In the genomic region with DNA sequence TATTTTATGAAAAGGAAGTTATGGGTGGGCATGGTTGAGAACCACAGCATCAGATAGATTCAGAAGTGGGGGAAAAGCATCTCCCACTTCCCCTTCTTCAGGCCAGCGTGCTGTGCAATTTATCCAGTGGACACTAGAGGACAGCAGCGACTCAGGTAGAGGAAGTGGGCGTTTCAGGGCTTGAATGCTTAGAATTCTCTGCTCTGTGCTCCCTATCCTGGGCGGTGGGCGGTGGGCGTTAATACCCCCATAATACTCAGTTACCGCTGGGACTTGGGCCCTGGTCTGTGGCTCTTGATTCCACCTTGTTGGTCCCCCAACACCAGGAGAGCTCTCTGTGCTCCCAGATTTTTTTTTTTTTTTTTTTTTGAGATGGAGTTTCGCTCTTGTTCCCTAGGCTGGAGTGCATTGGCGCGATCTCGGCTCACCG, we compare ENCODE assay signal across 8 cellular contexts. TPM values are rescaled to one million over a fixed set of nuclear protein-coding genes. Genes with fewer than 3 reads are reported as not detected.
DNase-seq lines count a peak whose midpoint lies in the region; ATAC-seq and TF ChIP-seq lines count a peak whose summit lies in the region.

No MANE protein-coding gene starts in this region.

- ATAC-seq in central memory CD8-positive, alpha-beta T cell (replicated peaks; ENCODE audit: extremely low read depth, poor library complexity, severe bottlenecking) = peak; percentile 62
- ATAC-seq in lung (ENCODE audit: insufficient read depth, low FRiP score) (no peak), GM18505 (IDR thresholded peaks at IDR 0.05; ENCODE audit: unreplicated experiment) (no peak)

- no peaks in the 10 kb centered on the region for H3K9me3 ChIP-seq in lung (ENCODE audit: control insufficient read depth in 2 of 2, insufficient read depth in 1 of 2, low read length in 1 of 2)

- no peaks in the 10 kb centered on the region for H3K4me1 ChIP-seq in lung (ENCODE audit: control insufficient read depth in 2 of 2, insufficient read depth in 2 of 2, low read length in 2 of 2)

- peak overlapping the region; percentile 9 for H3K4me3 Mint-ChIP-seq in central memory CD8-positive, alpha-beta T cell

- H3K27ac ChIP-seq in lung (ENCODE audit: low read depth in 1 of 2, low read length in 1 of 2) = no peak overlapping the region

- TF ChIP-seq CTCF in lung (IDR thresholded peaks at IDR 0.05; ENCODE audit: control extremely low read depth, extremely low read depth) = peak; percentile 69

- no peaks in the 10 kb centered on the region for H3K27me3 ChIP-seq in lung (ENCODE audit: control insufficient read depth, insufficient read depth)

- H3K36me3 ChIP-seq in lung (ENCODE audit: control insufficient read depth in 2 of 2, insufficient read depth in 2 of 2, low read length in 2 of 2) = no peaks in the 10 kb centered on the region

- no peaks in the 10 kb centered on the region for H3K9me3 Mint-ChIP-seq in central memory CD8-positive, alpha-beta T cell

- DNase-seq in NCI-H2196 (lab: John Stamatoyannopoulos, UW; ENCODE audit: unreplicated experiment) = peak; percentile 39
- no peak for DNase-seq in NCI-H2196 treated with DMSO at 0.1 percent for 48 hours (lab: John Stamatoyannopoulos, UW; ENCODE audit: unreplicated experiment)
- DNase-seq in NCI-H1694 treated with DMSO at 0.1 percent for 48 hours (lab: John Stamatoyannopoulos, UW) = peak; percentile 43
- peak; percentile 59 for DNase-seq in UCSD-AML1 (lab: John Stamatoyannopoulos, UW; ENCODE audit: unreplicated experiment)
- DNase-seq in central memory CD8-positive, alpha-beta T cell (ENCODE audit: low spot score in 2 of 2) = peak in 1 of 2 donors; percentile 26
- peak; percentile 33 for DNase-seq in lung (ENCODE audit: low spot score)
- DNase-seq in stimulated activated CD8-positive, alpha-beta memory T cell treated with anti-CD3 and anti-CD28 coated beads, Interleukin-7, amount 100 ng/mL, for 24 hours (ENCODE audit: low read depth) = peak; percentile 35

- no peak overlapping the region for H3K4me3 ChIP-seq in lung

- no peaks in the 10 kb centered on the region for H3K4me1 Mint-ChIP-seq in central memory CD8-positive, alpha-beta T cell

- H3K36me3 Mint-ChIP-seq in central memory CD8-positive, alpha-beta T cell (ENCODE audit: insufficient read depth) = peaks cover 1% of the 10 kb centered on the region

- no peaks in the 10 kb centered on the region for H3K27me3 Mint-ChIP-seq in central memory CD8-positive, alpha-beta T cell

- no peak for TF ChIP-seq POLR2A in GM18505 (IDR thresholded peaks at IDR 0.05; ENCODE audit: borderline replicate concordance, extremely low read depth, insufficient read depth, insufficient read length)

- H3K27ac Mint-ChIP-seq in central memory CD8-positive, alpha-beta T cell (ENCODE audit: low read depth) = no peak overlapping the region

- 29 to 33% methylated on average over 12 of the region's 12 CpGs for WGBS in lung, 2 donors

RNA-seq across cellular contexts. Expression of a gene that starts 3.7 kb away (rescaled TPM):
- total RNA-seq in lung = not detected
- polyA plus RNA-seq in lung = not detected

RNA-seq across cellular contexts. Expression of a gene that starts 16.6 kb away (rescaled TPM):
- not detected for total RNA-seq in lung
- under 1 TPM; 0.10 to 0.26 TPM for polyA plus RNA-seq in lung

RNA-seq across cellular contexts. Expression of a gene that starts 34.1 kb away (rescaled TPM):
- under 1 TPM in 1 of 2 donors, not detected in 1; 0.18 TPM for total RNA-seq in lung
- polyA plus RNA-seq in lung = under 1 TPM; 0.14 to 0.20 TPM

RNA-seq across cellular contexts. Expression of a gene that starts 39.4 kb away (rescaled TPM):
- total RNA-seq in lung = 10 to 100 TPM in 1 of 2 donors, 1 to 10 TPM in 1; 2.9 to 25.3 TPM
- polyA plus RNA-seq in lung = 10 to 100 TPM; 31.3 to 66.0 TPM

RNA-seq across cellular contexts. Expression of a gene that starts 54.2 kb away (rescaled TPM):
- 1 to 10 TPM; 1.3 to 1.4 TPM for total RNA-seq in lung
- polyA plus RNA-seq in lung = 1 to 10 TPM in 1 of 2 donors, under 1 TPM in 1; 0.84 to 1.1 TPM
